In the genomic region with DNA sequence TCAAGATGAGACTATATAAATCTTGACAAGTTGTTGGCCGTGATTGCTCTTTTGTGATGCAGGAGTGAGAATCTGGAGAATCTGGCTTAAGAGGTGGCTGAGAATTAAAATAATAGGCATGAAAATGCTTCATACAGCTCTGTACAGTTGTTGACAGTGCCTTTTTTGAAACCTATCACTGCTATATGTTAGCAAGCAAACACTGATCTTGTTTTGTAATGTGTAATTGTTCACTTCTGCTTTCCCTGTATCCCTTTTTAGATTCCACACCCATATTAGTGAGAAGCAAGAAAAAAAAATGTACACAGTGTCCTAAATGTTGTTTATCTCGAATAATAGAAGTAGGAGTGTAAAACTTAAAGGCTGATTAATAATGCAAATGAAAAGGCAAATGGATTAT, we compare ENCODE assay signal across 22 cellular contexts. TPM values are rescaled to one million over a fixed set of nuclear protein-coding genes. Genes with fewer than 3 reads are reported as not detected.
A peak's percentile ranks its signal among the peaks of the same experiment; 100 is the strongest.
DNase-seq lines count a peak whose midpoint lies in the region; ATAC-seq and TF ChIP-seq lines count a peak whose summit lies in the region.
"Had no signal": no experiment of that assay in that cellular context is flagged by ENCODE, and none has a peak within 500 bp of the region (broad histone marks: within the 10 kb centered on the region; RNA-seq: fewer than 3 reads in every experiment).

No MANE protein-coding gene starts in this region.

- BruUV-seq in OCI-LY7 (replicated peaks; lab: Mats Ljungman, UMichigan): no TSS peak

- H3K9me3 Mint-ChIP-seq in activated CD4-positive, alpha-beta T cell treated with anti-CD3 and anti-CD28 coated beads, Interleukin-2, amount 10 ng/mL, durations not matched to agents 7 days and 5 days: no peaks in the 10 kb centered on the region
- peaks cover 4% of the 10 kb centered on the region for H3K9me3 Mint-ChIP-seq in activated CD4-positive, alpha-beta T cell treated with anti-CD3 and anti-CD28 coated beads, Interleukin-2, amount 10 ng/mL, durations not matched to agents 24 days and 14 days
- peaks cover 0 to 2% (median 0%) of the 10 kb centered on the region in 7 donors for H3K9me3 Mint-ChIP-seq in naive B cell
- H3K9me3 Mint-ChIP-seq: brain had no signal

- H3K4me1 Mint-ChIP-seq in activated CD4-positive, alpha-beta T cell treated with anti-CD3 and anti-CD28 coated beads, Interleukin-2, amount 10 ng/mL, durations not matched to agents 7 days and 5 days: peaks cover 24% of the 10 kb centered on the region
- peaks cover 18% of the 10 kb centered on the region for H3K4me1 Mint-ChIP-seq in activated CD4-positive, alpha-beta T cell treated with anti-CD3 and anti-CD28 coated beads, Interleukin-2, amount 10 ng/mL, durations not matched to agents 24 days and 14 days
- peaks cover 39 to 54% (median 54%) of the 10 kb centered on the region in 3 donors for H3K4me1 Mint-ChIP-seq in naive B cell

- CTCF ChIA-PET in activated CD4-positive, alpha-beta T cell treated with anti-CD3 and anti-CD28 coated beads, Interleukin-2, amount 10 ng/mL, durations not matched to agents 7 days and 5 days (lab: Charles Lee): interaction anchor here (1.3 kb wide), 1 partner anchor 22 kb away, joined by 3 read pairs; no protein-coding TSS in a partner anchor
- CTCF ChIA-PET in OCI-LY7 (lab: Charles Lee; ENCODE audit: unreplicated experiment): no interaction called here

- no peak overlapping the region for H3K4me3 ChIP-seq in OCI-LY7 (ENCODE audit: low read depth, low read length, poor library complexity, severe bottlenecking)
- H3K4me3 ChIP-seq: ovary, smooth muscle cell had no signal

- no peaks in the 10 kb centered on the region for H3K27me3 Mint-ChIP-seq in activated CD4-positive, alpha-beta T cell treated with anti-CD3 and anti-CD28 coated beads, Interleukin-2, amount 10 ng/mL, durations not matched to agents 7 days and 5 days
- H3K27me3 Mint-ChIP-seq in activated CD4-positive, alpha-beta T cell treated with anti-CD3 and anti-CD28 coated beads, Interleukin-2, amount 10 ng/mL, durations not matched to agents 24 days and 14 days: no peaks in the 10 kb centered on the region
- no peaks in the 10 kb centered on the region for H3K27me3 Mint-ChIP-seq in naive B cell
- H3K27me3 Mint-ChIP-seq: brain had no signal

- TF ChIP-seq CTCF in OCI-LY7 (conservative IDR thresholded peaks at IDR 0.05; ENCODE audit: low read length): no peak

- no peaks in the 10 kb centered on the region for H4K20me1 ChIP-seq in OCI-LY7 (ENCODE audit: insufficient read depth, low read length)

- no peak overlapping the region for H2AFZ ChIP-seq in OCI-LY7 (ENCODE audit: low read length)

- peaks cover 26% of the 10 kb centered on the region for H3K36me3 ChIP-seq in OCI-LY7 (ENCODE audit: insufficient read depth, low read length)
- H3K36me3 ChIP-seq: ovary had no signal

- intact Hi-C loops in activated CD4-positive, alpha-beta T cell treated with anti-CD3 and anti-CD28 coated beads, Interleukin-2, amount 10 ng/mL, durations not matched to agents 24 days and 14 days (cut with micrococcal nuclease): no loop called here
- intact Hi-C loops in OCI-LY7 (cut with micrococcal nuclease; ENCODE audit: unreplicated experiment): no loop called here

- no peaks in the 10 kb centered on the region for H3K9me2 ChIP-seq in OCI-LY7 (ENCODE audit: insufficient read depth, low read length)

- peak overlapping the region; percentile 0 for H3K27ac Mint-ChIP-seq in activated CD4-positive, alpha-beta T cell treated with anti-CD3 and anti-CD28 coated beads, Interleukin-2, amount 10 ng/mL, durations not matched to agents 7 days and 5 days
- no peak overlapping the region for H3K27ac Mint-ChIP-seq in activated CD4-positive, alpha-beta T cell treated with anti-CD3 and anti-CD28 coated beads, Interleukin-2, amount 10 ng/mL, durations not matched to agents 24 days and 14 days
- H3K27ac Mint-ChIP-seq in naive B cell: peak overlapping the region; percentile 80 to 97 (median 86)
- H3K27ac Mint-ChIP-seq: brain had no signal

- ATAC-seq in naive B cell (ENCODE audit: low read depth in 2 of 2): peak in 1 of 2 donors; percentile 17
- ATAC-seq: foreskin keratinocyte, left colon had no signal

- H3K27ac ChIP-seq in OCI-LY7 (ENCODE audit: low read depth, low read length, poor library complexity, severe bottlenecking): no peak overlapping the region
- H3K27ac ChIP-seq: foreskin keratinocyte, ovary had no signal

- 0 out of 2 replicates have a peak overlapping the region, but pooled peaks have one; percentile 1 for H3K4me2 ChIP-seq in OCI-LY7 (ENCODE audit: low read length)
- H3K4me2 ChIP-seq: smooth muscle cell had no signal

- POLR2A ChIA-PET in activated CD4-positive, alpha-beta T cell treated with anti-CD3 and anti-CD28 coated beads, Interleukin-2, amount 10 ng/mL, durations not matched to agents 7 days and 5 days (lab: Charles Lee): interaction anchor here (0.7 kb wide), 1 partner anchor 147 kb away, joined by 5 read pairs; no protein-coding TSS in a partner anchor
- POLR2A ChIA-PET in OCI-LY7 (lab: Charles Lee): interaction anchor here (0.6 kb wide), 2 partner anchors 26 to 318 kb away, joined by 3 read pairs; no protein-coding TSS in a partner anchor

- no peaks in the 10 kb centered on the region for H3K79me2 ChIP-seq in OCI-LY7 (ENCODE audit: insufficient read depth, low read depth, low read length)

- H3K36me3 Mint-ChIP-seq in activated CD4-positive, alpha-beta T cell treated with anti-CD3 and anti-CD28 coated beads, Interleukin-2, amount 10 ng/mL, durations not matched to agents 7 days and 5 days (ENCODE audit: low read depth): peaks cover 74% of the 10 kb centered on the region
- H3K36me3 Mint-ChIP-seq in activated CD4-positive, alpha-beta T cell treated with anti-CD3 and anti-CD28 coated beads, Interleukin-2, amount 10 ng/mL, durations not matched to agents 24 days and 14 days (ENCODE audit: low read depth): peaks cover 55% of the 10 kb centered on the region
- peaks cover 26 to 31% of the 10 kb centered on the region in 2 donors for H3K36me3 Mint-ChIP-seq in naive B cell

- H3K4me1 ChIP-seq in OCI-LY7 (ENCODE audit: insufficient read depth, low read length, poor library complexity, severe bottlenecking): peaks cover 23% of the 10 kb centered on the region

- H3K9me3 ChIP-seq in OCI-LY7 (ENCODE audit: low read length): no peaks in the 10 kb centered on the region
- H3K9me3 ChIP-seq: ovary had no signal

- no peak overlapping the region for H3K4me3 Mint-ChIP-seq in activated CD4-positive, alpha-beta T cell treated with anti-CD3 and anti-CD28 coated beads, Interleukin-2, amount 10 ng/mL, durations not matched to agents 7 days and 5 days
- H3K4me3 Mint-ChIP-seq in activated CD4-positive, alpha-beta T cell treated with anti-CD3 and anti-CD28 coated beads, Interleukin-2, amount 10 ng/mL, durations not matched to agents 24 days and 14 days: no peak overlapping the region
- peak overlapping the region; percentile 18 to 92 (median 78) for H3K4me3 Mint-ChIP-seq in naive B cell
- H3K4me3 Mint-ChIP-seq: brain had no signal

- DNase-seq in activated CD4-positive, alpha-beta T cell treated with anti-CD3 and anti-CD28 coated beads, Interleukin-2, amount 10 ng/mL, durations not matched to agents 7 days and 5 days: no peak
- no peak for DNase-seq in activated CD4-positive, alpha-beta T cell treated with anti-CD3 and anti-CD28 coated beads, Interleukin-2, amount 10 ng/mL, durations not matched to agents 24 days and 14 days
- peak; percentile 19 for DNase-seq in GF-D8 (lab: John Stamatoyannopoulos, UW)
- DNase-seq in OCI-LY7 (ENCODE audit: low spot score): no peak
- DNase-seq in naive B cell: no peak
- no peak for DNase-seq in NCI-H526 (lab: John Stamatoyannopoulos, UW)
- no peak for DNase-seq in SK-N-DZ (ENCODE audit: low spot score)
- no peak for DNase-seq in NCI-H187 (lab: John Stamatoyannopoulos, UW)
- DNase-seq: activated CD4-positive, alpha-beta T cell treated with anti-CD3 and anti-CD28 coated beads, Interleukin-2, amount 50 U/mL, for 4 hours; activated effector memory CD4-positive, alpha-beta T cell treated with Interleukin-2 at 50 U/mL for 16 hours; effector memory CD4-positive, alpha-beta T cell; foreskin keratinocyte; GOT3; left colon; mesendoderm; MM.1S; NCI-H146; NCI-H524; ovary; substantia nigra had no signal

RNA-seq across cellular contexts. Expression of a gene that starts 31.0 kb away (rescaled TPM):
- 100 to 1,000 TPM; 259 to 317 TPM for total RNA-seq in activated CD4-positive, alpha-beta T cell treated with anti-CD3 and anti-CD28 coated beads, Interleukin-2, amount 10 ng/mL, durations not matched to agents 7 days and 5 days
- total RNA-seq in activated CD4-positive, alpha-beta T cell treated with anti-CD3 and anti-CD28 coated beads, Interleukin-2, amount 10 ng/mL, durations not matched to agents 24 days and 14 days: 51.7 and 53.1 TPM in 2 replicates
- total RNA-seq in OCI-LY7 (2014; rRNA removed; shearing (Covaris generic)): 14.7 and 21.1 TPM in 2 replicates
- 43.3 and 44.5 TPM in 2 replicates for total RNA-seq in OCI-LY7 (2022)
- 100 to 1,000 TPM; 633 to 911 (median 766) TPM for polyA plus RNA-seq in naive B cell (ENCODE audit: low read depth in 6 of 6)
- polyA plus RNA-seq in SK-N-DZ (2014; cell fraction: cytosol; rRNA removed): 141 and 163 TPM in 2 replicates
- polyA plus RNA-seq in SK-N-DZ (2014; cell fraction: nucleus; rRNA removed): 70.9 and 96.0 TPM in 2 replicates

RNA-seq across cellular contexts. Expression of a gene that starts 39.5 kb away (rescaled TPM):
- 10 to 100 TPM; 47.1 to 61.5 TPM for total RNA-seq in activated CD4-positive, alpha-beta T cell treated with anti-CD3 and anti-CD28 coated beads, Interleukin-2, amount 10 ng/mL, durations not matched to agents 7 days and 5 days
- total RNA-seq in activated CD4-positive, alpha-beta T cell treated with anti-CD3 and anti-CD28 coated beads, Interleukin-2, amount 10 ng/mL, durations not matched to agents 24 days and 14 days: 27.3 and 29.0 TPM in 2 replicates
- total RNA-seq in OCI-LY7 (2014; rRNA removed; shearing (Covaris generic)): 31.7 and 33.5 TPM in 2 replicates
- total RNA-seq in OCI-LY7 (2022): 72.7 and 84.4 TPM in 2 replicates
- polyA plus RNA-seq in naive B cell (ENCODE audit: low read depth in 6 of 6): 10 to 100 TPM; 68.0 to 99.7 (median 80.5) TPM
- polyA plus RNA-seq in SK-N-DZ (2014; cell fraction: cytosol; rRNA removed): 38.6 and 43.5 TPM in 2 replicates
- polyA plus RNA-seq in SK-N-DZ (2014; cell fraction: nucleus; rRNA removed): 31.7 and 34.3 TPM in 2 replicates

Comparison
In these comparisons a context has a peak if more than half of its experiments do, and no peak if none do; other contexts are left out.
1. H3K4me3 Mint-ChIP-seq: peak in naive B cell (8 of 8); none in activated CD4-positive, alpha-beta T cell treated with anti-CD3 and anti-CD28 coated beads, Interleukin-2, amount 10 ng/mL, durations not matched to agents 7 days and 5 days (single experiment) and activated CD4-positive, alpha-beta T cell treated with anti-CD3 and anti-CD28 coated beads, Interleukin-2, amount 10 ng/mL, durations not matched to agents 24 days and 14 days (single experiment).